ENCODE assay signal across 20 cellular contexts in the genomic region with DNA sequence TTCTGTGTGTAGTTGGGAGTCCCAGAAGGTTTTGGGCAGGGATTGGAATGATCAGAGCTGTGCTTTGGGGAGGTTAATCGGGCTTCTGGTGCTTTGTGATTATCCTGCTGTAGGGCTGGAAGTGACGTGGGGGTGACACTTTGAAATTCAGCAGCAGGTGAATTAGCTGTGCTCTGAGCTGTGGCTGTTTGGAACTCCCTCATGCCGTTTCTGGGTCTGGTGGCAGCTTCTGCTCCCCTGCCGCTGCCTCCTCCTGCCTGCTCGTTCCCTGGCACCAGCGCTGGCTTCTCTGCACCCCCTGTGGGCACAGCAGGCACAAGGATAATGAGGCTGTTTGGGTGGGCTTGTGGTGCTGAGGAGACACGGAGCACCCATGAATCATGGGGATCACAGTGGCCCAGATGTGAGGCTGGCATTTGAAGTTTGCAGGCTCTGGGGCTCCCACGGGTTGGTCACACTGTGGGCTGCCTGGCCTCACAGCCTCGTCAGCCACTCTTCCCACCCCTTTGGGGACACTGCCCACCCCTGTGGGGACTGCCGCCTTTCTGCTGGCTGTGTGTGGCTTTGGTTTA. TPM values are rescaled to one million over a fixed set of nuclear protein-coding genes. Genes with fewer than 3 reads are reported as not detected.
A peak's percentile ranks its signal among the peaks of the same experiment; 100 is the strongest.
DNase-seq lines count a peak whose midpoint lies in the region; ATAC-seq and TF ChIP-seq lines count a peak whose summit lies in the region.
"Had no signal": no experiment of that assay in that cellular context is flagged by ENCODE, and none has a peak within 500 bp of the region (broad histone marks: within the 10 kb centered on the region; RNA-seq: fewer than 3 reads in every experiment).

No MANE protein-coding gene starts in this region.

- POLR2A ChIA-PET in CD4-positive, alpha-beta T cell (lab: Charles Lee) = no interaction called here

- no peak overlapping the region for H2BK15ac ChIP-seq in neuronal stem cell (ENCODE audit: low read length)

- H3K36me3 Mint-ChIP-seq in central memory CD8-positive, alpha-beta T cell (ENCODE audit: insufficient read depth) = peaks cover 14% of the 10 kb centered on the region
- peaks cover 28% of the 10 kb centered on the region for H3K36me3 Mint-ChIP-seq in endodermal cell (ENCODE audit: low read depth)
- peaks cover 54% of the 10 kb centered on the region for H3K36me3 Mint-ChIP-seq in CD4-positive, alpha-beta T cell (ENCODE audit: low read depth)

- no peak overlapping the region for H4K91ac ChIP-seq in neuronal stem cell (ENCODE audit: low read depth, low read length, poor library complexity)

- H3K23ac ChIP-seq in neuronal stem cell (ENCODE audit: low read depth, low read length, poor library complexity) = peak overlapping the region; percentile 6

- peaks cover 7% of the 10 kb centered on the region for H3K79me1 ChIP-seq in neuronal stem cell (ENCODE audit: low read depth, low read length)

- TF ChIP-seq CTCF in endodermal cell (conservative IDR thresholded peaks at IDR 0.05) (no peak), stomach (IDR thresholded peaks at IDR 0.05) (no peak)
- no peak for TF ChIP-seq CTCF in CD4-positive, alpha-beta T cell (IDR thresholded peaks at IDR 0.05)

- H3K4me3 ChIP-seq in endodermal cell (ENCODE audit: low read length) = no peak overlapping the region
- no peak overlapping the region for H3K4me3 ChIP-seq in neuronal stem cell (ENCODE audit: low read length in 2 of 2)
- no peak overlapping the region for H3K4me3 ChIP-seq in stomach
- H3K4me3 ChIP-seq: MG63, SJSA1 had no signal

- H3K4me1 ChIP-seq in endodermal cell (ENCODE audit: control insufficient read depth, insufficient read depth, low read length) (no peaks in the 10 kb centered on the region), neuronal stem cell (ENCODE audit: control insufficient read depth in 2 of 2, insufficient read depth in 1 of 2, low read depth in 1 of 2, low read length in 2 of 2) (peaks cover 11 to 31% of the 10 kb centered on the region in 2 donors), stomach (peaks cover 12 to 36% (median 26%) of the 10 kb centered on the region in 4 donors)

- intact Hi-C loops in stomach (cut with DNase I; ENCODE audit: low total_unique reads) = no loop called here
- intact Hi-C loops in CD4-positive, alpha-beta T cell (cut with DNase I, micrococcal nuclease) = no loop called here

- H3K18ac ChIP-seq in neuronal stem cell (ENCODE audit: low read length) = peak overlapping the region; percentile 79

- no peaks in the 10 kb centered on the region for H3K9me3 ChIP-seq in endodermal cell (ENCODE audit: control insufficient read depth, low read length)
- H3K9me3 ChIP-seq in neuronal stem cell (replicated peaks in 1 of 2; ENCODE audit: control insufficient read depth in 2 of 2, insufficient read depth in 1 of 2, low read depth in 1 of 2, low read length in 2 of 2) = peaks cover 0 to 3% of the 10 kb centered on the region in 2 donors
- H3K9me3 ChIP-seq in stomach = no peaks in the 10 kb centered on the region
- no peaks in the 10 kb centered on the region for H3K9me3 ChIP-seq in CD4-positive, alpha-beta T cell (ENCODE audit: control insufficient read depth, low read length)
- H3K9me3 ChIP-seq: MG63, SJSA1 had no signal

- H3K27me3 Mint-ChIP-seq in central memory CD8-positive, alpha-beta T cell = no peaks in the 10 kb centered on the region
- no peaks in the 10 kb centered on the region for H3K27me3 Mint-ChIP-seq in endodermal cell (ENCODE audit: insufficient read depth)
- no peaks in the 10 kb centered on the region for H3K27me3 Mint-ChIP-seq in CD4-positive, alpha-beta T cell

- no peak overlapping the region for H2AK5ac ChIP-seq in neuronal stem cell (ENCODE audit: low read depth, low read length)

- no peak for DNase-seq in central memory CD8-positive, alpha-beta T cell (ENCODE audit: low spot score in 2 of 2)
- DNase-seq in endodermal cell (peak; percentile 33), neuronal stem cell (ENCODE audit: low spot score) (no peak), stomach (peak; percentile 21), activated gamma-delta T cell (lab: John Stamatoyannopoulos, UW) (no peak), foreskin melanocyte (no peak)
- no peak for DNase-seq in CD4-positive, alpha-beta T cell
- DNase-seq: AML-193, DMS79, H7, Kasumi-1, MG63, NCI-H1092 treated with DMSO at 0.1 percent for 48 hours, NCI-H146, NCI-H2081 treated with DMSO at 0.1 percent for 48 hours, NCI-H446 treated with DMSO at 0.1 percent for 48 hours, NCI-H69 had no signal

- no peak overlapping the region for H2BK120ac ChIP-seq in neuronal stem cell (ENCODE audit: low read depth, low read length)

- H2BK5ac ChIP-seq in neuronal stem cell (ENCODE audit: low read length) = peak overlapping the region; percentile 49

- TF ChIP-seq POLR2A in stomach (IDR thresholded peaks at IDR 0.05) = no peak

- no peaks in the 10 kb centered on the region for H3K9me3 Mint-ChIP-seq in central memory CD8-positive, alpha-beta T cell
- no peaks in the 10 kb centered on the region for H3K9me3 Mint-ChIP-seq in endodermal cell
- no peaks in the 10 kb centered on the region for H3K9me3 Mint-ChIP-seq in CD4-positive, alpha-beta T cell

- ATAC-seq in central memory CD8-positive, alpha-beta T cell (replicated peaks; ENCODE audit: extremely low read depth, poor library complexity, severe bottlenecking) = no peak
- ATAC-seq in CD4-positive, alpha-beta T cell (ENCODE audit: poor library complexity) = no peak
- ATAC-seq: Panc1 had no signal

- no peak for TF ChIP-seq EP300 in stomach (IDR thresholded peaks at IDR 0.05)

- H3K27me3 ChIP-seq in endodermal cell (ENCODE audit: control insufficient read depth, insufficient read depth, low read length, poor library complexity, severe bottlenecking) (no peaks in the 10 kb centered on the region), neuronal stem cell (ENCODE audit: control insufficient read depth in 3 of 3, insufficient read depth in 3 of 3, low read depth in 1 of 3, low read length in 3 of 3) (peaks cover 0 to 2% (median 0%) of the 10 kb centered on the region in 3 experiments), stomach (no peaks in the 10 kb centered on the region)
- H3K27me3 ChIP-seq in CD4-positive, alpha-beta T cell (ENCODE audit: control insufficient read depth, insufficient read depth, low read length) = no peaks in the 10 kb centered on the region
- H3K27me3 ChIP-seq: MG63, SJSA1 had no signal

- H3K4me3 Mint-ChIP-seq in central memory CD8-positive, alpha-beta T cell = no peak overlapping the region
- H3K4me3 Mint-ChIP-seq in endodermal cell = no peak overlapping the region
- no peak overlapping the region for H3K4me3 Mint-ChIP-seq in CD4-positive, alpha-beta T cell

- H3K4me1 Mint-ChIP-seq in central memory CD8-positive, alpha-beta T cell = peaks cover 43% of the 10 kb centered on the region
- H3K4me1 Mint-ChIP-seq in endodermal cell = peaks cover 9% of the 10 kb centered on the region
- H3K4me1 Mint-ChIP-seq in CD4-positive, alpha-beta T cell (ENCODE audit: low read depth) = peaks cover 24% of the 10 kb centered on the region

- H3K9ac ChIP-seq in endodermal cell (ENCODE audit: extremely low read depth, low read length, poor library complexity, severe bottlenecking) (no peak overlapping the region), neuronal stem cell (ENCODE audit: low read depth, low read length, poor library complexity) (peak overlapping the region; percentile 47)

- H2BK12ac ChIP-seq in neuronal stem cell (ENCODE audit: low read length) = no peak overlapping the region

- H2AFZ ChIP-seq in neuronal stem cell (ENCODE audit: low read length) = no peak overlapping the region

- peaks cover 17% of the 10 kb centered on the region for H3K36me3 ChIP-seq in endodermal cell (ENCODE audit: control insufficient read depth, insufficient read depth, low read length)
- peaks cover 3 to 5% of the 10 kb centered on the region in 2 donors for H3K36me3 ChIP-seq in neuronal stem cell (replicated peaks in 1 of 2; ENCODE audit: control insufficient read depth in 2 of 2, insufficient read depth in 2 of 2, low read length in 2 of 2)
- peaks cover 0 to 37% (median 32%) of the 10 kb centered on the region in 4 donors for H3K36me3 ChIP-seq in stomach
- H3K36me3 ChIP-seq: MG63 had no signal

- CTCF ChIA-PET in CD4-positive, alpha-beta T cell (lab: Charles Lee) = interaction anchor here (1.2 kb wide), 1 partner anchor 9 kb away, joined by 3 read pairs; no protein-coding TSS in a partner anchor

- 86 to 98% methylated on average over 4 to 10 of the region's 10 CpGs for WGBS in endodermal cell (ENCODE audit: insufficient coverage in 1 of 2, insufficient read length in 1 of 2), 2 experiments
- WGBS in neuronal stem cell (ENCODE audit: extremely low coverage in 2 of 2, insufficient read length in 2 of 2, insufficient replicate concordance in 1 of 2), 2 donors = no CpG with 5 or more reads among the region's 10 CpGs
- WGBS in stomach, 5 donors = 80 to 88% (median 84%) methylated on average over 9 to 10 of the region's 10 CpGs

- H3K27ac ChIP-seq in endodermal cell (ENCODE audit: low read depth, low read length) (no peak overlapping the region), neuronal stem cell (replicated peaks; ENCODE audit: low read length) (no peak overlapping the region), stomach (no peak overlapping the region)
- no peak overlapping the region for H3K27ac ChIP-seq in CD4-positive, alpha-beta T cell (ENCODE audit: low read depth, low read length)
- H3K27ac ChIP-seq: C4-2B, SJSA1 had no signal

- H3K4me2 ChIP-seq in neuronal stem cell (ENCODE audit: insufficient read depth, low read length, poor library complexity, severe bottlenecking) = no peak overlapping the region

- no peak overlapping the region for H3K4ac ChIP-seq in neuronal stem cell (ENCODE audit: low read length)

- H3K27ac Mint-ChIP-seq in central memory CD8-positive, alpha-beta T cell (ENCODE audit: low read depth) = peak overlapping the region; percentile 84
- H3K27ac Mint-ChIP-seq in endodermal cell = peak overlapping the region; percentile 32
- H3K27ac Mint-ChIP-seq in CD4-positive, alpha-beta T cell = no peak overlapping the region

- H4K8ac ChIP-seq in neuronal stem cell (ENCODE audit: low read depth, low read length) = no peak overlapping the region

- no peak overlapping the region for H3K14ac ChIP-seq in neuronal stem cell (ENCODE audit: low read length)

RNA-seq across cellular contexts. Expression of a gene that starts 49.7 kb away (rescaled TPM):
- 10 to 100 TPM; 21.0 to 27.9 TPM for total RNA-seq in endodermal cell
- polyA plus RNA-seq in endodermal cell (2013, experiment 1 of 2) = 11.4 TPM
- 11.7 TPM for polyA plus RNA-seq in endodermal cell (2013, experiment 2 of 2)
- polyA plus RNA-seq in neuronal stem cell (2013, experiment 1 of 2) = 10.2 TPM
- polyA plus RNA-seq in neuronal stem cell (2013, experiment 2 of 2) = 10.6 TPM
- 10 to 100 TPM; 13.8 to 53.1 (median 47.4) TPM for total RNA-seq in stomach
- 10 to 100 TPM; 13.3 to 22.1 (median 15.5) TPM for polyA plus RNA-seq in stomach
- total RNA-seq in CD4-positive, alpha-beta T cell = 10 to 100 TPM; 27.1 to 31.7 TPM

Comparison
In these comparisons a context has a peak if more than half of its experiments do, and no peak if none do; other contexts are left out.
1. DNase-seq: peak in endodermal cell (single experiment) and stomach (single experiment); none in central memory CD8-positive, alpha-beta T cell (0 of 2), neuronal stem cell (single experiment), CD4-positive, alpha-beta T cell (0 of 10), activated gamma-delta T cell (single experiment) and foreskin melanocyte (single experiment).